8 cellular contexts compared by ENCODE assay signal in the genomic region with DNA sequence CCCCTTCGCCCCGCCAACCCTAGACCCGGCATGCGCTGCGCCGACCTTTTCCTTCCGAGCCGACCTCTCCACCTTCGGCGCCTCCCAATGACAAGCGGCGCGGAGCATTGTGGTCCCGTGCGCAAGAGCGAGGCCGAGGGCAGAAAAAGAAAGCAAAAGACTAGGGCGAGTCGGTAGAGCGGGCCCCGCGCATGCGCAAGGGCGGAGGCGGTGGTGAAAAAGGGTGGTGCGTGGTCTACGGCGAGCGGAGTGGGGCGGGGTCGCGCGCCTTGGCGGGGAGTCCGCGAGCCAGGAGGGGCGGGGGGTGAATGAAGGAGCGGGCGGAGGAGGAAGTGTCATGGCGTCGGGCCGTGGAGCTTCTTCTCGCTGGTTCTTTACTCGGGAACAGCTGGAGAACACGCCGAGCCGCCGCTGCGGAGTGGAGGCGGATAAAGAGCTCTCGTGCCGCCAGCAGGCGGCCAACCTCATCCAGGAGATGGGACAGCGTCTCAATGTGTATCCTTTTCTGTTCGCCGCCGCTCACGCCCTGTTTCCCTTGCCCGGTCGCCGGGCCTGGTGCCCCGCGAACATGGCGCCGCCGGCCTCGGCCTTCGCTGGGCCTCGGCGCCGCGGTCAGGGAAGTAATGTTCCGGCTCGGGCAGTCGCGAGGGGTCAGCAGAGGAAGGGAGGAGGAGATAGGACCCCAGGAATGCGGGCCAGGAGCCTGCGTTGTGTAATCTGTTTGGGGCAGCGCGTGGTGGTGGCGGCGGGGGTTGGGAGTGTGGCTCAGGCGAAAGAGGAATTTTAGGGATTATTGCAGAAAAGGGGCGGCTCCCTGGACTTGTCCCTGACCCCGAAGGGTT. TPM values are rescaled to one million over a fixed set of nuclear protein-coding genes. Genes with fewer than 3 reads are reported as not detected.
DNase-seq lines count a peak whose midpoint lies in the region; ATAC-seq and TF ChIP-seq lines count a peak whose summit lies in the region.

Gene CCNT2, plus strand, starts transcription at position 305 of the 842 bp plus-strand sequence. Its CDS starts 33 bp downstream, at position 338.

- H3K9me3 Mint-ChIP-seq in activated naive CD8-positive, alpha-beta T cell (ENCODE audit: low read depth), result no peaks in the 10 kb centered on the region

- peak within 1 kb of the TSS; percentile 98 for H3K4me3 Mint-ChIP-seq in activated naive CD8-positive, alpha-beta T cell

- H3K27me3 Mint-ChIP-seq in activated naive CD8-positive, alpha-beta T cell, result no peaks in the 10 kb centered on the region

- H3K27ac ChIP-seq in temporal lobe (ENCODE audit: low read depth, low read length), result peak within 1 kb of the TSS; percentile 93

- peaks cover 5% of the 10 kb centered on the region for H3K36me3 Mint-ChIP-seq in activated naive CD8-positive, alpha-beta T cell

- no peak for TF ChIP-seq CTCF in GM10248 (IDR thresholded peaks at IDR 0.05; ENCODE audit: control extremely low read depth, extremely low read depth, low read depth, missing control alignments)

- DNase-seq in GM10248 (ENCODE audit: extremely low spot score) (peak; percentile 98), NCI-H1105 (lab: John Stamatoyannopoulos, UW) (peak; percentile 96), SKM-1 treated with dmso at 0.1 percent for 144 hours (lab: John Stamatoyannopoulos, UW; ENCODE audit: unreplicated experiment) (peak; percentile 99), glomerular endothelial cell (ENCODE audit: extremely low read depth, low read depth, low spot score) (peak; percentile 88), occipital lobe (lab: John Stamatoyannopoulos, UW) (peak; percentile 99)

- peaks cover 45% of the 10 kb centered on the region for H3K4me1 Mint-ChIP-seq in activated naive CD8-positive, alpha-beta T cell (ENCODE audit: low read depth)

- POLR2A ChIA-PET in GM10248 (lab: Yijun Ruan, JAX), result no interaction called here

- CTCF ChIA-PET in GM10248 (lab: Yijun Ruan, JAX), result interaction anchor here (1.0 to 2.5 kb wide), 2 partner anchors 32 to 483 kb away, joined by 3 to 5 read pairs; no protein-coding TSS in a partner anchor

- peak; percentile 86 for ATAC-seq in HG02623 (IDR thresholded peaks at IDR 0.05; ENCODE audit: unreplicated experiment)

- peak within 1 kb of the TSS; percentile 99 for H3K27ac Mint-ChIP-seq in activated naive CD8-positive, alpha-beta T cell

RNA-seq across cellular contexts. Expression of gene CCNT2, which starts in this region (rescaled TPM):
- total RNA-seq in glomerular endothelial cell (14.4 and 22.5 TPM in 2 replicates), occipital lobe (106 TPM), temporal lobe (58.0 TPM)

Comparison
In these comparisons a context has a peak if more than half of its experiments do, and no peak if none do; other contexts are left out.
1. Peak in every context shown above with its lines: DNase-seq, ATAC-seq and H3K27ac ChIP-seq.